Comparison of ENCODE assay signal across 10 cellular contexts in the genomic region with DNA sequence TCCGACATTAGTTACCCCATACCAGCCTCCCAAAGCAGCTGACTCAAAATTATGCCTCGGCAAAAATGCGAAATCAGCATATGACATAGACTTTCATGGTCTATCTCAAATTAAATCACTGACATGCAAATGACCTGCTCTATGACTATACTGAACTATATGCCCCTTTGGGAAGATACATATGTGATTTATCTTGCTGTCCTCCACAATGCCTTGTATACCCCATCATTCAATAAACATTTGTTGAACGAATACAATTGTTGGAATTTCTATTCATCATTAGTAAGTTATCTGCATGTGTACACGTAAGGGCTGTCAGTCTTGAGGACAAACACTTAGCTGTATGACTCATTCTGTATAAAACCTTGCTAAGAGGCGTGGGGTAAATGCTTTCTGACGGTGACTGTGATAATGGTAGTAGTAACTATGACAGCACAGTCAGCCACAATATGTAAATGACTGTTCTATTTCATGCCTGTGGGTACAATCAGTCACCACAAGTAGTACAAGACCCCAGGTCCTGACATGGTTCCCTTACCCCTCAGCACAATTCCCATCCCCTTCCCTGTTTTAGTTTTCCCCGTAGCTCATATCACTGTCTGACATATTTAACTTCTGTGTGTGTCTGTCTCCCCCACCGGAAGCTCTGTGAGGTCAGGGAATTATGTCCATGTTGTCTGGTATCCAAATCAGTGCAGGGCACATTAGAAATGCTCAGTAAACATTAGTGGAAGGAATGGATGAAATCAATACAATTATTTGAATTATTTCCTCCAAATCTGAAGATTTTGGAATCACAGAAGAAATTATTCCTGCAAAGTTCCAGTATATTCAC. TPM values are rescaled to one million over a fixed set of nuclear protein-coding genes. Genes with fewer than 3 reads are reported as not detected.
DNase-seq lines count a peak whose midpoint lies in the region; ATAC-seq and TF ChIP-seq lines count a peak whose summit lies in the region.
"Had no signal": no experiment of that assay in that cellular context is flagged by ENCODE, and none has a peak within 500 bp of the region (broad histone marks: within the 10 kb centered on the region; RNA-seq: fewer than 3 reads in every experiment).

No MANE protein-coding gene starts in this region.

- no peak overlapping the region for H3K56ac ChIP-seq in mesendoderm (ENCODE audit: low read length)

- H3K79me1 ChIP-seq in mesendoderm (ENCODE audit: low read length), result no peaks in the 10 kb centered on the region

- no peaks in the 10 kb centered on the region for H3K27me3 ChIP-seq in body of pancreas
- no peaks in the 10 kb centered on the region for H3K27me3 ChIP-seq in mesendoderm (ENCODE audit: insufficient read depth, low read length, poor library complexity)

- H3K4me1 ChIP-seq in body of pancreas (peaks cover 56% of the 10 kb centered on the region), mesendoderm (ENCODE audit: control insufficient read depth, low read depth, low read length) (peaks cover 7% of the 10 kb centered on the region)

- ATAC-seq in body of pancreas (peak; percentile 93), GM19324 (IDR thresholded peaks at IDR 0.05; ENCODE audit: low FRiP score, unreplicated experiment) (no peak), HG03439 (IDR thresholded peaks at IDR 0.05; ENCODE audit: unreplicated experiment) (no peak)

- peak overlapping the region; percentile 56 to 76 (median 67) for H3K27ac ChIP-seq in body of pancreas
- no peak overlapping the region for H3K27ac ChIP-seq in mesendoderm (ENCODE audit: low read depth, low read length)

- intact Hi-C loops in body of pancreas (cut with DNase I), result no loop called here

- H3K79me2 ChIP-seq in mesendoderm (ENCODE audit: control insufficient read depth, insufficient read depth, low read length), result no peaks in the 10 kb centered on the region

- no peak overlapping the region for H2BK15ac ChIP-seq in mesendoderm (replicated peaks; ENCODE audit: low read depth)

- no peak overlapping the region for H2BK120ac ChIP-seq in mesendoderm (ENCODE audit: low read depth, low read length)

- no peak overlapping the region for H2BK5ac ChIP-seq in mesendoderm (ENCODE audit: low read length)

- no peak for TF ChIP-seq POLR2A in body of pancreas (IDR thresholded peaks at IDR 0.05)

- H3K4ac ChIP-seq in mesendoderm (ENCODE audit: low read depth, low read length), result no peak overlapping the region

- no peaks in the 10 kb centered on the region for H3K9me3 ChIP-seq in body of pancreas

- H3K9ac ChIP-seq in mesendoderm (ENCODE audit: low read length), result no peak overlapping the region

- H4K5ac ChIP-seq in mesendoderm (ENCODE audit: low read length), result no peak overlapping the region

- H2AK5ac ChIP-seq in mesendoderm (ENCODE audit: low read length), result no peak overlapping the region

- DNase-seq in DMS153 treated with DMSO at 0.1 percent for 48 hours (lab: John Stamatoyannopoulos, UW; ENCODE audit: unreplicated experiment) (peak; percentile 47), HK-2 (ENCODE audit: unreplicated experiment) (peak; percentile 2), body of pancreas (peak in 2 of 4 donors; percentile 27 to 48), mesendoderm (peak; percentile 31), CD1c-positive myeloid dendritic cell (ENCODE audit: extremely low spot score) (no peak), epidermal melanocyte (ENCODE audit: insufficient read length, low spot score) (no peak)
- DNase-seq: activated effector memory CD4-positive, alpha-beta T cell treated with anti-CD3 and anti-CD28 coated beads, Interleukin-2, amount 50 U/mL, for 16 hours; SHP77 treated with DMSO at 0.1 percent for 48 hours had no signal

- no peak overlapping the region for H3K18ac ChIP-seq in mesendoderm (ENCODE audit: low read length)

- no peak overlapping the region for H4K8ac ChIP-seq in mesendoderm (ENCODE audit: low read depth, low read length)

- H3K4me3 ChIP-seq in body of pancreas (no peak overlapping the region), mesendoderm (ENCODE audit: low read length) (no peak overlapping the region)

- H3K4me2 ChIP-seq in mesendoderm (ENCODE audit: low read length), result no peak overlapping the region

- no peak overlapping the region for H3K23ac ChIP-seq in mesendoderm (ENCODE audit: low read length)

- H3K36me3 ChIP-seq in body of pancreas (replicated peaks in 1 of 2; ENCODE audit: insufficient read depth in 1 of 2, low read depth in 2 of 2), result no peaks in the 10 kb centered on the region
- H3K36me3 ChIP-seq in mesendoderm (ENCODE audit: control insufficient read depth, insufficient read depth, low read length), result no peaks in the 10 kb centered on the region

- 33 to 42% methylated on average over 9 of the region's 9 CpGs for WGBS in body of pancreas, 2 donors
- no CpG with 5 or more reads among the region's 9 CpGs for whole genome bisulfite sequencing in mesendoderm (ENCODE audit: extremely low coverage, insufficient coverage, low lambda C conversion rate)

- TF ChIP-seq CTCF in body of pancreas (IDR thresholded peaks at IDR 0.05), result peak in 1 of 7 experiments; percentile 8

RNA-seq across cellular contexts. Expression of gene STXBP6, which starts 42.8 kb away (rescaled TPM):
- total RNA-seq in body of pancreas, result 10 to 100 TPM; 20.1 to 28.3 TPM
- polyA plus RNA-seq in mesendoderm (2013, experiment 1 of 2), result 4.3 TPM
- 4.6 TPM for polyA plus RNA-seq in mesendoderm (2013, experiment 2 of 2)

Comparison
In these comparisons a context has a peak if more than half of its experiments do, and no peak if none do; other contexts are left out.
1. DNase-seq: peak in DMS153 treated with DMSO at 0.1 percent for 48 hours (single experiment), HK-2 (single experiment) and mesendoderm (single experiment); none in CD1c-positive myeloid dendritic cell (single experiment) and epidermal melanocyte (single experiment).